ENCODE assay signal across 8 cellular contexts in genomic region chr5:90709323-90710148, GRCh38.
DNase-seq lines count a peak whose midpoint lies in the region; ATAC-seq and TF ChIP-seq lines count a peak whose summit lies in the region.

No MANE protein-coding gene starts in this region.

- peak; percentile 27 to 67 (median 46) for TF ChIP-seq CTCF in heart left ventricle (IDR thresholded peaks at IDR 0.05)

- H3K36me3 ChIP-seq in Karpas-422 (ENCODE audit: insufficient read depth, low read length) (no peaks in the 10 kb centered on the region), heart left ventricle (no peaks in the 10 kb centered on the region)

- DNase-seq in NCI-H2029 treated with DMSO at 0.1 percent for 48 hours (lab: John Stamatoyannopoulos, UW) (peak; percentile 6), NCI-H2029 (lab: John Stamatoyannopoulos, UW) (no peak), Karpas-422 (peak; percentile 61), UCSD-AML1 (lab: John Stamatoyannopoulos, UW; ENCODE audit: unreplicated experiment) (peak; percentile 7), heart left ventricle (peak in 2 of 5 donors; percentile 9 to 21), skeletal muscle cell (ENCODE audit: low read depth) (peak; percentile 4)
- no peak for DNase-seq in activated T-cell treated with anti-CD3 and anti-CD28 coated beads, Interleukin-2, amount 50 U/mL, for 1 hour

- TF ChIP-seq POLR2A in heart left ventricle (IDR thresholded peaks at IDR 0.05) = no peak

- intact Hi-C loops in heart left ventricle (cut with DNase I) = loop anchor here in 3 of 10 donors (5.0 to 10.0 kb wide), 2 partner anchors 73 to 75 kb away; no protein-coding TSS in a partner anchor

- no peaks in the 10 kb centered on the region for H3K79me2 ChIP-seq in Karpas-422 (ENCODE audit: low read length)

- ATAC-seq in GM21529 (IDR thresholded peaks at IDR 0.05; ENCODE audit: unreplicated experiment) = peak; percentile 79
- ATAC-seq in heart left ventricle = peak in 2 of 4 donors; percentile 45 to 68

- 91 to 97% (median 92%) methylated on average over 1 of the region's 1 CpG for WGBS in heart left ventricle, 4 donors

- H3K27ac ChIP-seq in Karpas-422 (ENCODE audit: low read length) (no peak overlapping the region), heart left ventricle (no peak overlapping the region)

- no peaks in the 10 kb centered on the region for H3K9me3 ChIP-seq in Karpas-422 (ENCODE audit: low read length)
- H3K9me3 ChIP-seq in heart left ventricle = no peaks in the 10 kb centered on the region

- no peak overlapping the region for H3K4me2 ChIP-seq in Karpas-422 (ENCODE audit: low read depth, low read length, poor library complexity, severe bottlenecking)

- H2AFZ ChIP-seq in Karpas-422 (ENCODE audit: low read length) = no peak overlapping the region

- no peaks in the 10 kb centered on the region for H4K20me1 ChIP-seq in Karpas-422 (ENCODE audit: insufficient read depth, low read depth, low read length)

- H3K4me1 ChIP-seq in Karpas-422 (ENCODE audit: low read length) (no peaks in the 10 kb centered on the region), heart left ventricle (no peaks in the 10 kb centered on the region)

- H3K9me2 ChIP-seq in Karpas-422 (replicated peaks; ENCODE audit: insufficient read depth, low read length) = no peaks in the 10 kb centered on the region

- H3K9ac ChIP-seq in Karpas-422 (ENCODE audit: low read length) = no peak overlapping the region

- H3K27me3 ChIP-seq in Karpas-422 (ENCODE audit: low read length) (no peaks in the 10 kb centered on the region), heart left ventricle (peaks cover 0 to 3% (median 0%) of the 10 kb centered on the region in 9 donors)

- H3K4me3 ChIP-seq in Karpas-422 (ENCODE audit: low read length) (no peak overlapping the region), heart left ventricle (no peak overlapping the region), skeletal muscle cell (ENCODE audit: low read depth, low read length) (no peak overlapping the region)

Comparison
In these comparisons a context has a peak if more than half of its experiments do, and no peak if none do; other contexts are left out.
1. DNase-seq: peak in NCI-H2029 treated with DMSO at 0.1 percent for 48 hours (single experiment), Karpas-422 (single experiment), UCSD-AML1 (single experiment) and skeletal muscle cell (single experiment); none in NCI-H2029 (single experiment) and activated T-cell treated with anti-CD3 and anti-CD28 coated beads, Interleukin-2, amount 50 U/mL, for 1 hour (single experiment).